Comparison of ENCODE assay signal across 8 cellular contexts in genomic region chr3:151085889-151086483, GRCh38. TPM values are rescaled to one million over a fixed set of nuclear protein-coding genes. Genes with fewer than 3 reads are reported as not detected.
DNase-seq lines count a peak whose midpoint lies in the region; ATAC-seq and TF ChIP-seq lines count a peak whose summit lies in the region.

No MANE protein-coding gene starts in this region.

- H3K4me3 ChIP-seq in BLaER1, result peak overlapping the region; percentile 87
- H3K4me3 ChIP-seq in HUES48 (ENCODE audit: low read depth, low read length), result peak overlapping the region; percentile 74
- peak overlapping the region; percentile 58 for H3K4me3 ChIP-seq in fibroblast of pulmonary artery (replicated peaks; ENCODE audit: low read depth, low read length)
- H3K4me3 ChIP-seq in neuron (ENCODE audit: low read length), result peak overlapping the region; percentile 92

- POLR2A ChIA-PET in activated CD8-positive, alpha-beta T cell treated with anti-CD3 and anti-CD28 coated beads, Interleukin-2, amount 10 ng/mL, durations not matched to agents 7 days and 5 days (lab: Charles Lee), result interaction anchor here (0.6 to 1.5 kb wide), 3 partner anchors 322 to 1186 kb away, joined by 3 to 4 read pairs (median 3); no protein-coding TSS in a partner anchor

- H3K4me2 ChIP-seq in BLaER1, result peak overlapping the region; percentile 91

- H3K9ac ChIP-seq in BLaER1 (peak overlapping the region; percentile 79), HUES48 (ENCODE audit: low read depth, low read length) (no peak overlapping the region)

- H3K27ac Mint-ChIP-seq in activated CD8-positive, alpha-beta T cell treated with anti-CD3 and anti-CD28 coated beads, Interleukin-2, amount 10 ng/mL, durations not matched to agents 7 days and 5 days, result no peak overlapping the region

- peak overlapping the region; percentile 97 for H2AFZ ChIP-seq in neuron (ENCODE audit: low read depth, low read length)

- H3K9me3 ChIP-seq in BLaER1 (no peaks in the 10 kb centered on the region), HUES48 (ENCODE audit: control insufficient read depth, insufficient read depth, low read length) (no peaks in the 10 kb centered on the region), neuron (ENCODE audit: low read length) (no peaks in the 10 kb centered on the region)

- no peak for TF ChIP-seq CTCF in fibroblast of pulmonary artery (IDR thresholded peaks at IDR 0.05; ENCODE audit: low read length, missing control alignments)

- peak; percentile 22 for ATAC-seq in GM19351 (IDR thresholded peaks at IDR 0.05; ENCODE audit: unreplicated experiment)
- ATAC-seq in activated CD8-positive, alpha-beta T cell treated with anti-CD3 and anti-CD28 coated beads, Interleukin-2, amount 10 ng/mL, durations not matched to agents 7 days and 5 days, result peak; percentile 49

- CTCF ChIA-PET in activated CD8-positive, alpha-beta T cell treated with anti-CD3 and anti-CD28 coated beads, Interleukin-2, amount 10 ng/mL, durations not matched to agents 7 days and 5 days (lab: Charles Lee), result interaction anchor here (0.7 to 5.3 kb wide), 18 partner anchors 9 to 298 kb away, joined by 3 to 66 read pairs (median 4); no protein-coding TSS in a partner anchor

- H3K27me3 Mint-ChIP-seq in activated CD8-positive, alpha-beta T cell treated with anti-CD3 and anti-CD28 coated beads, Interleukin-2, amount 10 ng/mL, durations not matched to agents 7 days and 5 days (ENCODE audit: low read depth), result peaks cover 52% of the 10 kb centered on the region

- peaks cover 19% of the 10 kb centered on the region for H4K20me1 ChIP-seq in BLaER1

- DNase-seq in activated CD8-positive, alpha-beta T cell treated with anti-CD3 and anti-CD28 coated beads, Interleukin-2, amount 10 ng/mL, durations not matched to agents 7 days and 5 days, result peak; percentile 29
- DNase-seq in fibroblast of pulmonary artery (ENCODE audit: low read depth) (no peak), NCI-H2196 (lab: John Stamatoyannopoulos, UW; ENCODE audit: unreplicated experiment) (no peak), KG1 (lab: John Stamatoyannopoulos, UW) (no peak)

- H3K36me3 ChIP-seq in BLaER1 (no peaks in the 10 kb centered on the region), HUES48 (ENCODE audit: control insufficient read depth, insufficient read depth, low read length) (no peaks in the 10 kb centered on the region), neuron (ENCODE audit: insufficient read depth, low read length) (no peaks in the 10 kb centered on the region)

- H3K4me1 ChIP-seq in BLaER1 (peaks cover 18% of the 10 kb centered on the region), HUES48 (ENCODE audit: control insufficient read depth, insufficient read depth, low read length) (peaks cover 30% of the 10 kb centered on the region), neuron (ENCODE audit: insufficient read depth, low read length) (peaks cover 11% of the 10 kb centered on the region)

- no peaks in the 10 kb centered on the region for H3K36me3 Mint-ChIP-seq in activated CD8-positive, alpha-beta T cell treated with anti-CD3 and anti-CD28 coated beads, Interleukin-2, amount 10 ng/mL, durations not matched to agents 7 days and 5 days (ENCODE audit: low read depth)

- no peaks in the 10 kb centered on the region for H3K9me3 Mint-ChIP-seq in activated CD8-positive, alpha-beta T cell treated with anti-CD3 and anti-CD28 coated beads, Interleukin-2, amount 10 ng/mL, durations not matched to agents 7 days and 5 days (ENCODE audit: insufficient read depth)

- H3K4me1 Mint-ChIP-seq in activated CD8-positive, alpha-beta T cell treated with anti-CD3 and anti-CD28 coated beads, Interleukin-2, amount 10 ng/mL, durations not matched to agents 7 days and 5 days (ENCODE audit: low read depth), result peaks cover 13% of the 10 kb centered on the region

- peak overlapping the region; percentile 80 for H3K4me3 Mint-ChIP-seq in activated CD8-positive, alpha-beta T cell treated with anti-CD3 and anti-CD28 coated beads, Interleukin-2, amount 10 ng/mL, durations not matched to agents 7 days and 5 days

- H3K27me3 ChIP-seq in BLaER1 (peaks cover 22% of the 10 kb centered on the region), HUES48 (ENCODE audit: control insufficient read depth, insufficient read depth, low read length) (peaks cover 18% of the 10 kb centered on the region), neuron (ENCODE audit: insufficient read depth, low read length) (peaks cover 5% of the 10 kb centered on the region)

- H3K27ac ChIP-seq in BLaER1 (peak overlapping the region; percentile 64), HUES48 (ENCODE audit: low read depth, low read length) (peak overlapping the region; percentile 70)

RNA-seq across cellular contexts. Expression of gene MED12L, which starts 0.5 kb away (rescaled TPM):
- total RNA-seq in activated CD8-positive, alpha-beta T cell treated with anti-CD3 and anti-CD28 coated beads, Interleukin-2, amount 10 ng/mL, durations not matched to agents 7 days and 5 days, result under 1 TPM; 0.76 to 0.79 TPM
